8 cellular contexts compared by ENCODE assay signal in genomic region chr6:25556516-25556915, GRCh38.
A peak's percentile ranks its signal among the peaks of the same experiment; 100 is the strongest.
DNase-seq lines count a peak whose midpoint lies in the region; ATAC-seq and TF ChIP-seq lines count a peak whose summit lies in the region.

No MANE protein-coding gene starts in this region.

- no peaks in the 10 kb centered on the region for H3K4me1 ChIP-seq in mucosa of descending colon (ENCODE audit: low read depth)

- H3K27ac Mint-ChIP-seq in endothelial cell (ENCODE audit: unreplicated experiment), result no peak overlapping the region

- no peaks in the 10 kb centered on the region for H3K36me3 ChIP-seq in mucosa of descending colon (ENCODE audit: low read depth)

- no peak overlapping the region for H3K4me3 ChIP-seq in mucosa of descending colon

- TF ChIP-seq CTCF in endothelial cell (IDR thresholded peaks at IDR 0.05; ENCODE audit: unreplicated experiment) (peak; percentile 79), mucosa of descending colon (IDR thresholded peaks at IDR 0.05) (peak; percentile 73)

- no peaks in the 10 kb centered on the region for H3K9me3 Mint-ChIP-seq in endothelial cell (ENCODE audit: unreplicated experiment)

- no peak overlapping the region for H3K4me3 Mint-ChIP-seq in endothelial cell (ENCODE audit: unreplicated experiment)

- intact Hi-C loops in mucosa of descending colon (cut with DNase I, micrococcal nuclease), result no loop called here

- H3K36me3 Mint-ChIP-seq in endothelial cell (ENCODE audit: low read depth, unreplicated experiment), result no peaks in the 10 kb centered on the region

- peaks cover 2% of the 10 kb centered on the region for H3K27me3 Mint-ChIP-seq in endothelial cell (ENCODE audit: unreplicated experiment)

- ATAC-seq in mucosa of descending colon (peak; percentile 82), GM19395 (IDR thresholded peaks at IDR 0.05; ENCODE audit: unreplicated experiment) (no peak)

- peak; percentile 72 for DNase-seq in COLO668 (lab: John Stamatoyannopoulos, UW; ENCODE audit: unreplicated experiment)
- peak; percentile 35 for DNase-seq in HPDE6-E6E7 (ENCODE audit: extremely low spot score)
- DNase-seq in NOMO-1 treated with dmso at 0.1 percent for 144 hours (lab: John Stamatoyannopoulos, UW; ENCODE audit: unreplicated experiment), result peak; percentile 46
- DNase-seq in activated CD8-positive, alpha-beta memory T cell treated with anti-CD3 and anti-CD28 coated beads, Interleukin-2, amount 50 U/mL, for 1 hour (ENCODE audit: extremely low read depth), result peak; percentile 38
- peak; percentile 87 for DNase-seq in endothelial cell (ENCODE audit: low spot score)
- peak; percentile 55 to 95 (median 75) for DNase-seq in mucosa of descending colon
- DNase-seq in stimulated activated CD8-positive, alpha-beta memory T cell treated with anti-CD3 and anti-CD28 coated beads, Interleukin-4, amount 100 ng/mL, for 4 hours (ENCODE audit: low read depth in 2 of 2, low spot score in 1 of 2), result peak; percentile 41 to 61

- no peaks in the 10 kb centered on the region for H3K9me3 ChIP-seq in mucosa of descending colon

- peaks cover 3% of the 10 kb centered on the region for H3K4me1 Mint-ChIP-seq in endothelial cell (ENCODE audit: unreplicated experiment)

Comparison
In these comparisons a context has a peak if more than half of its experiments do, and no peak if none do; other contexts are left out.
1. DNase-seq: peak in every context shown above with its lines; median percentile 87 in endothelial cell; 75 in mucosa of descending colon; 72 in COLO668; 51 in stimulated activated CD8-positive, alpha-beta memory T cell treated with anti-CD3 and anti-CD28 coated beads, Interleukin-4, amount 100 ng/mL, for 4 hours; 46 in NOMO-1 treated with dmso at 0.1 percent for 144 hours; 38 in activated CD8-positive, alpha-beta memory T cell treated with anti-CD3 and anti-CD28 coated beads, Interleukin-2, amount 50 U/mL, for 1 hour; 35 in HPDE6-E6E7.